ENCODE assay signal across 8 cellular contexts in genomic region chr11:62831520-62832345, GRCh38.
DNase-seq lines count a peak whose midpoint lies in the region; ATAC-seq and TF ChIP-seq lines count a peak whose summit lies in the region.

STX5 (minus strand) TSS chr11:62832051; CDS start chr11:62831243, 808 bp downstream.

- H3K4me1 Mint-ChIP-seq in central memory CD8-positive, alpha-beta T cell = peaks cover 40% of the 10 kb centered on the region

- no peaks in the 10 kb centered on the region for H3K9me3 Mint-ChIP-seq in central memory CD8-positive, alpha-beta T cell

- peaks cover 38% of the 10 kb centered on the region for H3K36me3 Mint-ChIP-seq in central memory CD8-positive, alpha-beta T cell (ENCODE audit: insufficient read depth)

- peak within 1 kb of the TSS; percentile 92 for H3K4me3 Mint-ChIP-seq in central memory CD8-positive, alpha-beta T cell

- TF ChIP-seq CTCF in AG09309 (IDR thresholded peaks at IDR 0.05; ENCODE audit: control insufficient read depth, insufficient read depth, low read depth, low read length, missing control alignments) = no peak

- ATAC-seq in GM19025 (IDR thresholded peaks at IDR 0.05; ENCODE audit: low read depth, unreplicated experiment) (peak; percentile 87), HG03342 (IDR thresholded peaks at IDR 0.05; ENCODE audit: unreplicated experiment) (peak; percentile 83)
- peak; percentile 92 for ATAC-seq in central memory CD8-positive, alpha-beta T cell (replicated peaks; ENCODE audit: extremely low read depth, poor library complexity, severe bottlenecking)

- DNase-seq in AG09309 (ENCODE audit: low read depth) (peak; percentile 94), NCI-H446 (lab: John Stamatoyannopoulos, UW) (peak; percentile 99), inferior parietal cortex (ENCODE audit: extremely low spot score) (peak; percentile 98)
- DNase-seq in activated CD4-positive, CD25-positive, alpha-beta regulatory T cell treated with anti-CD3 and anti-CD28 coated beads, Interleukin-2, amount 50 U/mL, for 16 hours (ENCODE audit: low read depth, low spot score) = peak; percentile 99
- peak; percentile 99 for DNase-seq in central memory CD8-positive, alpha-beta T cell (ENCODE audit: low spot score in 2 of 2)
- DNase-seq in stimulated activated CD4-positive, alpha-beta T cell treated with anti-CD3 and anti-CD28 coated beads, Interleukin-12 subunit alpha, Interleukin-12 subunit beta, amount 100 ng/mL, for 24 hours (ENCODE audit: low read depth in 2 of 2) = peak; percentile 98 to 100

- peak within 1 kb of the TSS; percentile 97 for H3K4me3 ChIP-seq in AG09309 (ENCODE audit: control insufficient read depth, low read depth, low read length)

- no peaks in the 10 kb centered on the region for H3K27me3 Mint-ChIP-seq in central memory CD8-positive, alpha-beta T cell

- H3K27ac Mint-ChIP-seq in central memory CD8-positive, alpha-beta T cell (ENCODE audit: low read depth) = peak within 1 kb of the TSS; percentile 98

Comparison
In these comparisons a context has a peak if more than half of its experiments do, and no peak if none do; other contexts are left out.
1. Peak in every context shown above with its lines: DNase-seq, ATAC-seq and H3K4me3 ChIP-seq.